12 cellular contexts compared by ENCODE assay signal in the genomic region with DNA sequence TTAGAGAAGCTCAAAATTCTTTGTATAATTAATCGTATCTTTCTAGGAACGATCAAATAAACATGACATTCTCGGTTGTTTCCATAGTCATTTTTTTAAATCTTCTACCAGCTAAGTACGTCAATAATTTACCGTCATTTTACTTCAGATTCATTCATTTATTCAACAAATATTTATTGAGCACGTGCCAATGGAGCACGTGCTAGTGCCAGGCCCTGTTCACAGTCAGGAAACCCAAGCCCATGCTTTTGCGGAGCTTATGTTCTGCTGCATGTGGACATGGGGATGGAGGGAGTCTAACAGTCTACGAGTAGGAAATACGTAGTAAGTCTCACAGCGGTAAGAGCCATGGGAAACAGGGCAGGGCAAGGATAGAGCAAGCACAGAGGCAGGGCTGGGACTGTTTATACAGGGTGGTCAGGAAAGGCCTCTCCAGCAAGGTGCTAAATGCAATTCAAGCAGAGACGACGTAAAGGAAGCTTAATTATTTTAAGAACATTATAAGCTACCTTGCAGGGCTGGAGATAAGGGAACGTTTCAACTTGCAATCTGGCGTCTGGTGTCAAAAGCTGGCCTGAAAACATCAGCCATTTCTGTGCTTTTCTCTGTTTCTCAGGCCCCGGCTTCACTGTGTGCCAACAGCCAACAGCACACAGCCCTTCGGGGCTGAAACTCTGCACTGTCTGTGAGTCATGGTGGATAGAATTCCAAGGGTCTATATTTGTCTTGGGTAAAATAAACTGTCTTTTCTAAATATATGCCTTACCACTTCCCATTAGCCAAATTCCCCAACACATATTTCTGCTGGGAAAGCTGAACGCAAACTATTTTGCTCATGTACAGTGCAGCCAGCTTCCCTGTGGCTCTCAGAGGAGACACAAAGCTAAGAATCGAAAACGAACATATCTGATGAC.
DNase-seq lines count a peak whose midpoint lies in the region; ATAC-seq and TF ChIP-seq lines count a peak whose summit lies in the region.
"Had no signal": no experiment of that assay in that cellular context is flagged by ENCODE, and none has a peak within 500 bp of the region (broad histone marks: within the 10 kb centered on the region; RNA-seq: fewer than 3 reads in every experiment).

No MANE protein-coding gene starts in this region.

- TF ChIP-seq POLR2A in gastrocnemius medialis (IDR thresholded peaks at IDR 0.05): no peak

- H3K27ac ChIP-seq in stomach smooth muscle (ENCODE audit: low read length): peak overlapping the region; percentile 55
- no peak overlapping the region for H3K27ac ChIP-seq in gastrocnemius medialis

- in situ Hi-C loops in gastrocnemius medialis (cut with MboI; ENCODE audit: low sequenced_read_pairs in 4 of 4): no loop called here

- H3K36me3 ChIP-seq in stomach smooth muscle (ENCODE audit: control insufficient read depth in 2 of 2, insufficient read depth in 2 of 2, low read length in 2 of 2): no peaks in the 10 kb centered on the region
- no peaks in the 10 kb centered on the region for H3K36me3 ChIP-seq in gastrocnemius medialis

- intact Hi-C loops in gastrocnemius medialis (cut with DNase I; ENCODE audit: low total_unique reads): no loop called here

- H3K9ac ChIP-seq in stomach smooth muscle (ENCODE audit: low read length in 2 of 2): peak overlapping the region in 1 of 2 donors; percentile 36

- no peaks in the 10 kb centered on the region for H3K27me3 ChIP-seq in stomach smooth muscle (ENCODE audit: control insufficient read depth in 1 of 2, insufficient read depth in 2 of 2, low read length in 2 of 2)
- no peaks in the 10 kb centered on the region for H3K27me3 ChIP-seq in gastrocnemius medialis

- no peak for ATAC-seq in HG02571 (IDR thresholded peaks at IDR 0.05; ENCODE audit: unreplicated experiment)
- ATAC-seq in HG02623 (IDR thresholded peaks at IDR 0.05; ENCODE audit: unreplicated experiment): no peak
- no peak for ATAC-seq in gastrocnemius medialis
- ATAC-seq: WTC11 had no signal

- DNase-seq in HFF-Myc (ENCODE audit: extremely low read depth, low read depth): peak; percentile 59
- DNase-seq in astrocyte of the hippocampus (ENCODE audit: low read depth, low spot score): peak; percentile 89
- peak; percentile 83 for DNase-seq in iris pigment epithelial cell (ENCODE audit: low read depth)
- no peak for DNase-seq in gastrocnemius medialis
- no peak for DNase-seq in activated CD4-positive, alpha-beta T cell treated with anti-CD3 and anti-CD28 coated beads for 4 hours
- DNase-seq: hypothalamus, Karpas-422, posterior cingulate gyrus had no signal

- H3K4me3 ChIP-seq in HFF-Myc (replicated peaks; ENCODE audit: low read depth, low read length): no peak overlapping the region
- H3K4me3 ChIP-seq in stomach smooth muscle (ENCODE audit: low read length in 2 of 2): peak overlapping the region; percentile 7 to 55
- no peak overlapping the region for H3K4me3 ChIP-seq in gastrocnemius medialis

- TF ChIP-seq CTCF in HFF-Myc (IDR thresholded peaks at IDR 0.05; ENCODE audit: low read depth, low read length, missing control alignments) (no peak), gastrocnemius medialis (IDR thresholded peaks at IDR 0.05 in 4 of 5, conservative IDR thresholded peaks at IDR 0.05 in 1 of 5) (no peak)

- H3K9me3 ChIP-seq in stomach smooth muscle (ENCODE audit: control insufficient read depth in 2 of 2, low read length in 2 of 2): no peaks in the 10 kb centered on the region
- H3K9me3 ChIP-seq in gastrocnemius medialis: no peaks in the 10 kb centered on the region

- H3K4me1 ChIP-seq in stomach smooth muscle (ENCODE audit: control insufficient read depth, insufficient read depth, low read length): peaks cover 27% of the 10 kb centered on the region
- H3K4me1 ChIP-seq in gastrocnemius medialis: peaks cover 0 to 4% of the 10 kb centered on the region in 2 donors

Comparison
In these comparisons a context has a peak if more than half of its experiments do, and no peak if none do; other contexts are left out.
1. DNase-seq: peak in HFF-Myc (single experiment), astrocyte of the hippocampus (single experiment) and iris pigment epithelial cell (single experiment); none in gastrocnemius medialis (0 of 2) and activated CD4-positive, alpha-beta T cell treated with anti-CD3 and anti-CD28 coated beads for 4 hours (0 of 2).
2. H3K4me3 ChIP-seq: peak in stomach smooth muscle (2 of 2); none in HFF-Myc (single experiment) and gastrocnemius medialis (0 of 4).